ENCODE assay signal across 31 cellular contexts in genomic region chr2:16591370-16591933, GRCh38.
"Had no signal": no experiment of that assay in that cellular context is flagged by ENCODE, and none has a peak within 500 bp of the region (broad histone marks: within the 10 kb centered on the region; RNA-seq: fewer than 3 reads in every experiment).

No MANE protein-coding gene starts in this region.

- DNase-seq: activated CD4-positive, alpha-beta memory T cell treated with anti-CD3 and anti-CD28 coated beads, Interleukin-2, amount 10 ng/mL, durations not matched to agents 7 days and 5 days; activated CD4-positive, alpha-beta T cell treated with anti-CD3 and anti-CD28 coated beads for 1 hour; activated CD4-positive, alpha-beta T cell treated with anti-CD3 and anti-CD28 coated beads for 4 hours; activated CD4-positive, alpha-beta T cell treated with anti-CD3 and anti-CD28 coated beads, Interleukin-2, amount 10 ng/mL, durations not matched to agents 7 days and 5 days; activated CD4-positive, alpha-beta T cell treated with anti-CD3 and anti-CD28 coated beads, Interleukin-2, amount 50 U/mL, for 4 hours; activated CD8-positive, alpha-beta memory T cell treated with anti-CD3 and anti-CD28 coated beads, Interleukin-2, amount 50 U/mL, for 48 hours; activated gamma-delta T cell treated with Interleukin-2 at 50 U/mL for 16 hours; activated naive CD4-positive, alpha-beta T cell treated with anti-CD3 and anti-CD28 coated beads, Interleukin-2, amount 50 U/mL, for 16 hours; activated naive CD4-positive, alpha-beta T cell treated with Interleukin-2 at 50 U/mL for 16 hours; activated T-cell treated with anti-CD3 and anti-CD28 coated beads for 4 hours; activated T-cell treated with anti-CD3 and anti-CD28 coated beads, Interleukin-2, amount 50 U/mL, for 24 hours; activated T-cell treated with anti-CD3 and anti-CD28 coated beads, Interleukin-2, amount 50 U/mL, for 72 hours; amniotic stem cell; anterior cingulate cortex; body of pancreas; caudate nucleus; cortex of kidney; dermis blood vessel endothelial cell; effector CD4-positive, alpha-beta T cell; effector memory CD8-positive, alpha-beta T cell; erythroblast; foreskin keratinocyte; gastrocnemius medialis; glutamatergic neuron; heart left ventricle; T-helper 1 cell; T-helper 17 cell; T1000 had no signal

- H3K36me3 ChIP-seq: gastrocnemius medialis had no signal

- H3K9me3 Mint-ChIP-seq: activated CD4-positive, alpha-beta memory T cell treated with anti-CD3 and anti-CD28 coated beads, Interleukin-2, amount 10 ng/mL, durations not matched to agents 7 days and 5 days; activated CD4-positive, alpha-beta T cell treated with anti-CD3 and anti-CD28 coated beads, Interleukin-2, amount 10 ng/mL, durations not matched to agents 7 days and 5 days; activated T-cell treated with anti-CD3 and anti-CD28 coated beads, Interleukin-2, amount 50 U/mL, for 24 hours; activated T-cell treated with anti-CD3 and anti-CD28 coated beads, Interleukin-2, amount 50 U/mL, for 72 hours; effector memory CD8-positive, alpha-beta T cell; T-helper 2 cell treated with Interferon-gamma antibody and Interleukin-4, amounts not matched to agents 5 μg/mL and 100 μg/mL, for 36 hours had no signal

- H3K36me3 Mint-ChIP-seq: activated naive CD8-positive, alpha-beta T cell had no signal

- H3K4me3 Mint-ChIP-seq: activated CD4-positive, alpha-beta memory T cell treated with anti-CD3 and anti-CD28 coated beads, Interleukin-2, amount 10 ng/mL, durations not matched to agents 7 days and 5 days; activated CD4-positive, alpha-beta T cell treated with anti-CD3 and anti-CD28 coated beads, Interleukin-2, amount 10 ng/mL, durations not matched to agents 7 days and 5 days; activated naive CD8-positive, alpha-beta T cell; activated T-cell treated with anti-CD3 and anti-CD28 coated beads, Interleukin-2, amount 50 U/mL, for 24 hours; activated T-cell treated with anti-CD3 and anti-CD28 coated beads, Interleukin-2, amount 50 U/mL, for 72 hours; effector memory CD8-positive, alpha-beta T cell; T-helper 17 cell; T-helper 2 cell treated with Interferon-gamma antibody and Interleukin-4, amounts not matched to agents 5 μg/mL and 100 μg/mL, for 36 hours had no signal

- H3K27me3 ChIP-seq: body of pancreas, esophagus muscularis mucosa, foreskin keratinocyte, gastrocnemius medialis, heart left ventricle had no signal

- H3K9me3 ChIP-seq: body of pancreas, esophagus muscularis mucosa, gastrocnemius medialis, heart left ventricle had no signal

- H3K27ac Mint-ChIP-seq: activated CD4-positive, alpha-beta memory T cell treated with anti-CD3 and anti-CD28 coated beads, Interleukin-2, amount 10 ng/mL, durations not matched to agents 7 days and 5 days; activated CD4-positive, alpha-beta T cell treated with anti-CD3 and anti-CD28 coated beads, Interleukin-2, amount 10 ng/mL, durations not matched to agents 7 days and 5 days; activated naive CD8-positive, alpha-beta T cell; activated T-cell treated with anti-CD3 and anti-CD28 coated beads, Interleukin-2, amount 50 U/mL, for 24 hours; activated T-cell treated with anti-CD3 and anti-CD28 coated beads, Interleukin-2, amount 50 U/mL, for 72 hours; effector memory CD8-positive, alpha-beta T cell; T-helper 17 cell; T-helper 2 cell treated with Interferon-gamma antibody and Interleukin-4, amounts not matched to agents 5 μg/mL and 100 μg/mL, for 36 hours had no signal

- H3K4me1 ChIP-seq: body of pancreas, esophagus muscularis mucosa, foreskin keratinocyte, gastrocnemius medialis, heart left ventricle had no signal

- H3K4me3 ChIP-seq: body of pancreas, esophagus muscularis mucosa, gastrocnemius medialis, heart left ventricle had no signal

- H3K27ac ChIP-seq: body of pancreas, esophagus muscularis mucosa, foreskin keratinocyte, gastrocnemius medialis, heart left ventricle had no signal

- H3K4me1 Mint-ChIP-seq: activated CD4-positive, alpha-beta memory T cell treated with anti-CD3 and anti-CD28 coated beads, Interleukin-2, amount 10 ng/mL, durations not matched to agents 7 days and 5 days; activated CD4-positive, alpha-beta T cell treated with anti-CD3 and anti-CD28 coated beads, Interleukin-2, amount 10 ng/mL, durations not matched to agents 7 days and 5 days; T-helper 17 cell had no signal

- H3K27me3 Mint-ChIP-seq: activated CD4-positive, alpha-beta memory T cell treated with anti-CD3 and anti-CD28 coated beads, Interleukin-2, amount 10 ng/mL, durations not matched to agents 7 days and 5 days; activated CD4-positive, alpha-beta T cell treated with anti-CD3 and anti-CD28 coated beads, Interleukin-2, amount 10 ng/mL, durations not matched to agents 7 days and 5 days; activated T-cell treated with anti-CD3 and anti-CD28 coated beads, Interleukin-2, amount 50 U/mL, for 24 hours; effector memory CD8-positive, alpha-beta T cell had no signal

- ATAC-seq: activated T-cell treated with anti-CD3 and anti-CD28 coated beads, Interleukin-2, amount 50 U/mL, for 72 hours; body of pancreas; effector memory CD8-positive, alpha-beta T cell; foreskin keratinocyte; gastrocnemius medialis; heart left ventricle; T-helper 17 cell had no signal
